ENCODE assay signal across 11 cellular contexts in genomic region chr13:94433055-94433947, GRCh38. TPM values are rescaled to one million over a fixed set of nuclear protein-coding genes. Genes with fewer than 3 reads are reported as not detected.
DNase-seq lines count a peak whose midpoint lies in the region; ATAC-seq lines count a peak whose summit lies in the region.
"Had no signal": no experiment of that assay in that cellular context is flagged by ENCODE, and none has a peak within 500 bp of the region (broad histone marks: within the 10 kb centered on the region; RNA-seq: fewer than 3 reads in every experiment).

No MANE protein-coding gene starts in this region.

- no peak overlapping the region for H3K14ac ChIP-seq in neuronal stem cell (ENCODE audit: low read length)

- H3K27me3 Mint-ChIP-seq in activated CD4-positive, alpha-beta memory T cell treated with anti-CD3 and anti-CD28 coated beads for 36 hours = no peaks in the 10 kb centered on the region
- H3K27me3 Mint-ChIP-seq in activated CD4-positive, alpha-beta memory T cell treated with anti-CD3 and anti-CD28 coated beads, Interleukin-2, amount 10 ng/mL, durations not matched to agents 7 days and 5 days = peaks cover 2% of the 10 kb centered on the region
- no peaks in the 10 kb centered on the region for H3K27me3 Mint-ChIP-seq in activated naive CD8-positive, alpha-beta T cell
- H3K27me3 Mint-ChIP-seq: CD4-positive, CD25-positive, alpha-beta regulatory T cell had no signal

- POLR2A ChIA-PET in activated CD4-positive, alpha-beta memory T cell treated with anti-CD3 and anti-CD28 coated beads for 36 hours (lab: Charles Lee) = no interaction called here
- POLR2A ChIA-PET in activated CD4-positive, alpha-beta memory T cell treated with anti-CD3 and anti-CD28 coated beads, Interleukin-2, amount 10 ng/mL, durations not matched to agents 7 days and 5 days (lab: Charles Lee) = no interaction called here

- H3K4me1 Mint-ChIP-seq in activated CD4-positive, alpha-beta memory T cell treated with anti-CD3 and anti-CD28 coated beads for 36 hours (ENCODE audit: low read depth) = peaks cover 17% of the 10 kb centered on the region
- H3K4me1 Mint-ChIP-seq in activated CD4-positive, alpha-beta memory T cell treated with anti-CD3 and anti-CD28 coated beads, Interleukin-2, amount 10 ng/mL, durations not matched to agents 7 days and 5 days = peaks cover 4% of the 10 kb centered on the region
- peaks cover 38% of the 10 kb centered on the region for H3K4me1 Mint-ChIP-seq in activated naive CD8-positive, alpha-beta T cell (ENCODE audit: low read depth)

- H3K27me3 ChIP-seq in neuronal stem cell (ENCODE audit: control insufficient read depth in 3 of 3, insufficient read depth in 3 of 3, low read depth in 1 of 3, low read length in 3 of 3) = peaks cover 0 to 5% (median 0%) of the 10 kb centered on the region in 3 experiments

- H3K4me3 Mint-ChIP-seq in activated CD4-positive, alpha-beta memory T cell treated with anti-CD3 and anti-CD28 coated beads for 36 hours = no peak overlapping the region
- H3K4me3 Mint-ChIP-seq in activated CD4-positive, alpha-beta memory T cell treated with anti-CD3 and anti-CD28 coated beads, Interleukin-2, amount 10 ng/mL, durations not matched to agents 7 days and 5 days = no peak overlapping the region
- no peak overlapping the region for H3K4me3 Mint-ChIP-seq in activated naive CD8-positive, alpha-beta T cell
- H3K4me3 Mint-ChIP-seq: CD4-positive, CD25-positive, alpha-beta regulatory T cell had no signal

- H3K9ac ChIP-seq in neuronal stem cell (ENCODE audit: low read depth, low read length, poor library complexity) = no peak overlapping the region

- no peaks in the 10 kb centered on the region for H3K36me3 ChIP-seq in neuronal stem cell (replicated peaks in 1 of 2; ENCODE audit: control insufficient read depth in 2 of 2, insufficient read depth in 2 of 2, low read length in 2 of 2)

- H2BK12ac ChIP-seq in neuronal stem cell (ENCODE audit: low read length) = no peak overlapping the region

- CTCF ChIA-PET in activated CD4-positive, alpha-beta memory T cell treated with anti-CD3 and anti-CD28 coated beads for 36 hours (lab: Charles Lee) = interaction anchor here (1.0 to 8.0 kb wide), 4 partner anchors 12 to 185 kb away, joined by 3 to 174 read pairs (median 10); no protein-coding TSS in a partner anchor
- CTCF ChIA-PET in activated CD4-positive, alpha-beta memory T cell treated with anti-CD3 and anti-CD28 coated beads, Interleukin-2, amount 10 ng/mL, durations not matched to agents 7 days and 5 days (lab: Charles Lee) = interaction anchor here (0.9 to 8.7 kb wide), 4 partner anchors 10 to 228 kb away, joined by 3 to 185 read pairs (median 6); partner anchors contain the start of gene TGDS

- peak; percentile 48 for DNase-seq in activated CD4-positive, alpha-beta memory T cell treated with anti-CD3 and anti-CD28 coated beads for 36 hours
- no peak for DNase-seq in activated CD4-positive, alpha-beta memory T cell treated with anti-CD3 and anti-CD28 coated beads, Interleukin-2, amount 10 ng/mL, durations not matched to agents 7 days and 5 days
- DNase-seq in neuronal stem cell (ENCODE audit: low spot score) (no peak), SHP77 treated with DMSO at 0.1 percent for 48 hours (lab: John Stamatoyannopoulos, UW) (no peak), AG20443 (ENCODE audit: low spot score) (no peak), NCI-H2029 (lab: John Stamatoyannopoulos, UW) (no peak)

- H2BK15ac ChIP-seq in neuronal stem cell (ENCODE audit: low read length) = no peak overlapping the region

- no peak overlapping the region for H2BK120ac ChIP-seq in neuronal stem cell (ENCODE audit: low read depth, low read length)

- no peak overlapping the region for H3K4me3 ChIP-seq in neuronal stem cell (ENCODE audit: low read length in 2 of 2)

- H3K4ac ChIP-seq in neuronal stem cell (ENCODE audit: low read length) = no peak overlapping the region

- H3K23ac ChIP-seq in neuronal stem cell (ENCODE audit: low read depth, low read length, poor library complexity) = no peak overlapping the region

- peak overlapping the region; percentile 52 for H2AFZ ChIP-seq in neuronal stem cell (ENCODE audit: low read length)

- H3K36me3 Mint-ChIP-seq in activated CD4-positive, alpha-beta memory T cell treated with anti-CD3 and anti-CD28 coated beads for 36 hours = no peaks in the 10 kb centered on the region
- H3K36me3 Mint-ChIP-seq in activated CD4-positive, alpha-beta memory T cell treated with anti-CD3 and anti-CD28 coated beads, Interleukin-2, amount 10 ng/mL, durations not matched to agents 7 days and 5 days (ENCODE audit: low read depth) = no peaks in the 10 kb centered on the region
- no peaks in the 10 kb centered on the region for H3K36me3 Mint-ChIP-seq in activated naive CD8-positive, alpha-beta T cell
- H3K36me3 Mint-ChIP-seq: CD4-positive, CD25-positive, alpha-beta regulatory T cell had no signal

- H3K4me2 ChIP-seq in neuronal stem cell (ENCODE audit: insufficient read depth, low read length, poor library complexity, severe bottlenecking) = no peak overlapping the region

- H3K27ac ChIP-seq in neuronal stem cell (replicated peaks; ENCODE audit: low read length) = no peak overlapping the region
- H3K27ac ChIP-seq: epithelial cell of prostate had no signal

- H3K4me1 ChIP-seq in neuronal stem cell (ENCODE audit: control insufficient read depth in 2 of 2, insufficient read depth in 1 of 2, low read depth in 1 of 2, low read length in 2 of 2) = peaks cover 0 to 6% of the 10 kb centered on the region in 2 donors

- intact Hi-C loops in activated CD4-positive, alpha-beta memory T cell treated with anti-CD3 and anti-CD28 coated beads for 36 hours (cut with micrococcal nuclease) = loop anchor here (2.0 to 10.0 kb wide), 3 partner anchors 116 to 1042 kb away; no protein-coding TSS in a partner anchor

- no peak overlapping the region for H2BK5ac ChIP-seq in neuronal stem cell (ENCODE audit: low read length)

- no peak overlapping the region for H3K27ac Mint-ChIP-seq in activated CD4-positive, alpha-beta memory T cell treated with anti-CD3 and anti-CD28 coated beads for 36 hours
- no peak overlapping the region for H3K27ac Mint-ChIP-seq in activated CD4-positive, alpha-beta memory T cell treated with anti-CD3 and anti-CD28 coated beads, Interleukin-2, amount 10 ng/mL, durations not matched to agents 7 days and 5 days
- peak overlapping the region; percentile 46 for H3K27ac Mint-ChIP-seq in activated naive CD8-positive, alpha-beta T cell
- H3K27ac Mint-ChIP-seq: CD4-positive, CD25-positive, alpha-beta regulatory T cell had no signal

- WGBS in neuronal stem cell (ENCODE audit: extremely low coverage in 2 of 2, insufficient read length in 2 of 2, insufficient replicate concordance in 1 of 2), 2 donors = no CpG with 5 or more reads among the region's 18 CpGs

- no peak overlapping the region for H4K91ac ChIP-seq in neuronal stem cell (ENCODE audit: low read depth, low read length, poor library complexity)

- H3K18ac ChIP-seq in neuronal stem cell (ENCODE audit: low read length) = no peak overlapping the region

- ATAC-seq in HG03565 (IDR thresholded peaks at IDR 0.05; ENCODE audit: unreplicated experiment) = peak; percentile 81
- ATAC-seq: Panc1 had no signal

- no peaks in the 10 kb centered on the region for H3K9me3 Mint-ChIP-seq in activated CD4-positive, alpha-beta memory T cell treated with anti-CD3 and anti-CD28 coated beads for 36 hours
- no peaks in the 10 kb centered on the region for H3K9me3 Mint-ChIP-seq in activated CD4-positive, alpha-beta memory T cell treated with anti-CD3 and anti-CD28 coated beads, Interleukin-2, amount 10 ng/mL, durations not matched to agents 7 days and 5 days
- H3K9me3 Mint-ChIP-seq in activated naive CD8-positive, alpha-beta T cell (ENCODE audit: low read depth) = no peaks in the 10 kb centered on the region
- H3K9me3 Mint-ChIP-seq: CD4-positive, CD25-positive, alpha-beta regulatory T cell had no signal

- H2AK5ac ChIP-seq in neuronal stem cell (ENCODE audit: low read depth, low read length) = no peak overlapping the region

- no peaks in the 10 kb centered on the region for H3K79me1 ChIP-seq in neuronal stem cell (ENCODE audit: low read depth, low read length)

- no peak overlapping the region for H4K8ac ChIP-seq in neuronal stem cell (ENCODE audit: low read depth, low read length)

- no peaks in the 10 kb centered on the region for H3K9me3 ChIP-seq in neuronal stem cell (replicated peaks in 1 of 2; ENCODE audit: control insufficient read depth in 2 of 2, insufficient read depth in 1 of 2, low read depth in 1 of 2, low read length in 2 of 2)

RNA-seq across cellular contexts. Expression of gene DCT, which starts 46.2 kb away (rescaled TPM):
- total RNA-seq in activated CD4-positive, alpha-beta memory T cell treated with anti-CD3 and anti-CD28 coated beads for 36 hours = under 1 TPM in 1 of 2 experiments, not detected in 1; 0.24 TPM
- total RNA-seq in activated CD4-positive, alpha-beta memory T cell treated with anti-CD3 and anti-CD28 coated beads, Interleukin-2, amount 10 ng/mL, durations not matched to agents 7 days and 5 days = under 1 TPM in 1 of 2 experiments, not detected in 1; 0.10 TPM
- 0.33 TPM for polyA plus RNA-seq in neuronal stem cell (2013, experiment 1 of 2)
- 0.36 TPM for polyA plus RNA-seq in neuronal stem cell (2013, experiment 2 of 2)
